Comparison of ENCODE assay signal across 1 cellular context in the genomic region with DNA sequence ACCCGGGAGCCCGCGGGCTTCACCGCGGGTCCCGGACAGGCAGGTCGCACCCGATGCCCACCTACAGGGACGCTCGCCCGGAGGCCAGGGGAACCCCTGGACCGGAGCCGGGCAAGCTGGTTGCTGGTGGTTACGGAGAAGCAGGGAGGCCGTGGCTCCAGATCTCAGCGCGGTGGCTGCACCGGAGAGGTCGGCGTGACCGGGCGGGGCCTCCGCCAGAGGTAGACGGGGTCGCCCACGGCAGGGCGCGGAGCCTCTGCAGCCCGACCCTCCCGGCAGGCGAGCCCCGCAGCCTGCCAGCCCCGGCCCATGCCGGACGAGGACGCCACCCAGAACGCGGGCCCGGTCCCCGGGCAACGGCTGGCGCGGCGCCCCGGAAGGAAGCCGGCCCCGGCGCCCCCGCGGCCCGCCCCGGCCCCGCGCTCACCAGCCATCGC.
TF ChIP-seq lines count a peak whose summit lies in the region.

No MANE protein-coding gene starts in this region.

TF ChIP-seq in GM23338, 12 proteins besides CTCF, POLR2A, EP300 and RAD21 (continued from another document):
- TF ChIP-seq, protein P1, sequence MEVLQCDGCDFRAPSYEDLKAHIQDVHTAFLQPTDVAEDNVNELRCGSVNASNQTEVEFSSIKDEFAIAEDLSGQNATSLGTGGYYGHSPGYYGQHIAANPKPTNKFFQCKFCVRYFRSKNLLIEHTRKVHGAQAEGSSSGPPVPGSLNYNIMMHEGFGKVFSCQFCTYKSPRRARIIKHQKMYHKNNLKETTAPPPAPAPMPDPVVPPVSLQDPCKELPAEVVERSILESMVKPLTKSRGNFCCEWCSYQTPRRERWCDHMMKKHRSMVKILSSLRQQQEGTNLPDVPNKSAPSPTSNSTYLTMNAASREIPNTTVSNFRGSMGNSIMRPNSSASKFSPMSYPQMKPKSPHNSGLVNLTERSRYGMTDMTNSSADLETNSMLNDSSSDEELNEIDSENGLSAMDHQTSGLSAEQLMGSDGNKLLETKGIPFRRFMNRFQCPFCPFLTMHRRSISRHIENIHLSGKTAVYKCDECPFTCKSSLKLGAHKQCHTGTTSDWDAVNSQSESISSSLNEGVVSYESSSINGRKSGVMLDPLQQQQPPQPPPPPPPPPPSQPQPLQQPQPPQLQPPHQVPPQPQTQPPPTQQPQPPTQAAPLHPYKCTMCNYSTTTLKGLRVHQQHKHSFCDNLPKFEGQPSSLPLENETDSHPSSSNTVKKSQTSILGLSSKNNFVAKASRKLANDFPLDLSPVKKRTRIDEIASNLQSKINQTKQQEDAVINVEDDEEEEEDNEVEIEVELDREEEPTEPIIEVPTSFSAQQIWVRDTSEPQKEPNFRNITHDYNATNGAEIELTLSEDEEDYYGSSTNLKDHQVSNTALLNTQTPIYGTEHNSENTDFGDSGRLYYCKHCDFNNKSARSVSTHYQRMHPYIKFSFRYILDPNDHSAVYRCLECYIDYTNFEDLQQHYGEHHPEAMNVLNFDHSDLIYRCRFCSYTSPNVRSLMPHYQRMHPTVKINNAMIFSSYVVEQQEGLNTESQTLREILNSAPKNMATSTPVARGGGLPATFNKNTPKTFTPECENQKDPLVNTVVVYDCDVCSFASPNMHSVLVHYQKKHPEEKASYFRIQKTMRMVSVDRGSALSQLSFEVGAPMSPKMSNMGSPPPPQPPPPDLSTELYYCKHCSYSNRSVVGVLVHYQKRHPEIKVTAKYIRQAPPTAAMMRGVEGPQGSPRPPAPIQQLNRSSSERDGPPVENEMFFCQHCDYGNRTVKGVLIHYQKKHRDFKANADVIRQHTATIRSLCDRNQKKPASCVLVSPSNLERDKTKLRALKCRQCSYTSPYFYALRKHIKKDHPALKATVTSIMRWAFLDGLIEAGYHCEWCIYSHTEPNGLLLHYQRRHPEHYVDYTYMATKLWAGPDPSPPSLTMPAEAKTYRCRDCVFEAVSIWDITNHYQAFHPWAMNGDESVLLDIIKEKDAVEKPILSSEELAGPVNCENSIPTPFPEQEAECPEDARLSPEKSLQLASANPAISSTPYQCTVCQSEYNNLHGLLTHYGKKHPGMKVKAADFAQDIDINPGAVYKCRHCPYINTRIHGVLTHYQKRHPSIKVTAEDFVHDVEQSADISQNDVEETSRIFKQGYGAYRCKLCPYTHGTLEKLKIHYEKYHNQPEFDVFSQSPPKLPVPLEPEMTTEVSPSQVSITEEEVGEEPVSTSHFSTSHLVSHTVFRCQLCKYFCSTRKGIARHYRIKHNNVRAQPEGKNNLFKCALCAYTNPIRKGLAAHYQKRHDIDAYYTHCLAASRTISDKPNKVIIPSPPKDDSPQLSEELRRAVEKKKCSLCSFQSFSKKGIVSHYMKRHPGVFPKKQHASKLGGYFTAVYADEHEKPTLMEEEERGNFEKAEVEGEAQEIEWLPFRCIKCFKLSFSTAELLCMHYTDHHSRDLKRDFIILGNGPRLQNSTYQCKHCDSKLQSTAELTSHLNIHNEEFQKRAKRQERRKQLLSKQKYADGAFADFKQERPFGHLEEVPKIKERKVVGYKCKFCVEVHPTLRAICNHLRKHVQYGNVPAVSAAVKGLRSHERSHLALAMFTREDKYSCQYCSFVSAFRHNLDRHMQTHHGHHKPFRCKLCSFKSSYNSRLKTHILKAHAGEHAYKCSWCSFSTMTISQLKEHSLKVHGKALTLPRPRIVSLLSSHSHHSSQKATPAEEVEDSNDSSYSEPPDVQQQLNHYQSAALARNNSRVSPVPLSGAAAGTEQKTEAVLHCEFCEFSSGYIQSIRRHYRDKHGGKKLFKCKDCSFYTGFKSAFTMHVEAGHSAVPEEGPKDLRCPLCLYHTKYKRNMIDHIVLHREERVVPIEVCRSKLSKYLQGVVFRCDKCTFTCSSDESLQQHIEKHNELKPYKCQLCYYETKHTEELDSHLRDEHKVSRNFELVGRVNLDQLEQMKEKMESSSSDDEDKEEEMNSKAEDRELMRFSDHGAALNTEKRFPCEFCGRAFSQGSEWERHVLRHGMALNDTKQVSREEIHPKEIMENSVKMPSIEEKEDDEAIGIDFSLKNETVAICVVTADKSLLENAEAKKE (CRISPR knock-in tag; IDR thresholded peaks at IDR 0.05): no peak
- TF ChIP-seq ZNF331 (CRISPR knock-in tag; IDR thresholded peaks at IDR 0.05; ENCODE audit: low read depth): no peak
- TF ChIP-seq CREB1 (CRISPR knock-in tag; IDR thresholded peaks at IDR 0.05; ENCODE audit: low read depth): no peak
- TF ChIP-seq POLR2AphosphoS5 (IDR thresholded peaks at IDR 0.05; ENCODE audit: low read depth): no peak
- TF ChIP-seq JUNB (IDR thresholded peaks at IDR 0.05; ENCODE audit: unreplicated experiment): no peak
- TF ChIP-seq EZH2phosphoT487 (IDR thresholded peaks at IDR 0.05; ENCODE audit: unreplicated experiment): no peak
- TF ChIP-seq, protein P2, sequence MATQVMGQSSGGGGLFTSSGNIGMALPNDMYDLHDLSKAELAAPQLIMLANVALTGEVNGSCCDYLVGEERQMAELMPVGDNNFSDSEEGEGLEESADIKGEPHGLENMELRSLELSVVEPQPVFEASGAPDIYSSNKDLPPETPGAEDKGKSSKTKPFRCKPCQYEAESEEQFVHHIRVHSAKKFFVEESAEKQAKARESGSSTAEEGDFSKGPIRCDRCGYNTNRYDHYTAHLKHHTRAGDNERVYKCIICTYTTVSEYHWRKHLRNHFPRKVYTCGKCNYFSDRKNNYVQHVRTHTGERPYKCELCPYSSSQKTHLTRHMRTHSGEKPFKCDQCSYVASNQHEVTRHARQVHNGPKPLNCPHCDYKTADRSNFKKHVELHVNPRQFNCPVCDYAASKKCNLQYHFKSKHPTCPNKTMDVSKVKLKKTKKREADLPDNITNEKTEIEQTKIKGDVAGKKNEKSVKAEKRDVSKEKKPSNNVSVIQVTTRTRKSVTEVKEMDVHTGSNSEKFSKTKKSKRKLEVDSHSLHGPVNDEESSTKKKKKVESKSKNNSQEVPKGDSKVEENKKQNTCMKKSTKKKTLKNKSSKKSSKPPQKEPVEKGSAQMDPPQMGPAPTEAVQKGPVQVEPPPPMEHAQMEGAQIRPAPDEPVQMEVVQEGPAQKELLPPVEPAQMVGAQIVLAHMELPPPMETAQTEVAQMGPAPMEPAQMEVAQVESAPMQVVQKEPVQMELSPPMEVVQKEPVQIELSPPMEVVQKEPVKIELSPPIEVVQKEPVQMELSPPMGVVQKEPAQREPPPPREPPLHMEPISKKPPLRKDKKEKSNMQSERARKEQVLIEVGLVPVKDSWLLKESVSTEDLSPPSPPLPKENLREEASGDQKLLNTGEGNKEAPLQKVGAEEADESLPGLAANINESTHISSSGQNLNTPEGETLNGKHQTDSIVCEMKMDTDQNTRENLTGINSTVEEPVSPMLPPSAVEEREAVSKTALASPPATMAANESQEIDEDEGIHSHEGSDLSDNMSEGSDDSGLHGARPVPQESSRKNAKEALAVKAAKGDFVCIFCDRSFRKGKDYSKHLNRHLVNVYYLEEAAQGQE (IDR thresholded peaks at IDR 0.05; ENCODE audit: unreplicated experiment): no peak
- no peak for TF ChIP-seq ZNF114 (CRISPR knock-in tag; IDR thresholded peaks at IDR 0.05)
- no peak for TF ChIP-seq STAT1 (IDR thresholded peaks at IDR 0.05; ENCODE audit: unreplicated experiment)
- no peak for TF ChIP-seq EZH2 (IDR thresholded peaks at IDR 0.05; ENCODE audit: low read depth, unreplicated experiment)
- TF ChIP-seq NANOG (IDR thresholded peaks at IDR 0.05; ENCODE audit: borderline replicate concordance): no peak
TF ChIP-seq in GM23338: peak in this region for 0.
